In the genomic region with DNA sequence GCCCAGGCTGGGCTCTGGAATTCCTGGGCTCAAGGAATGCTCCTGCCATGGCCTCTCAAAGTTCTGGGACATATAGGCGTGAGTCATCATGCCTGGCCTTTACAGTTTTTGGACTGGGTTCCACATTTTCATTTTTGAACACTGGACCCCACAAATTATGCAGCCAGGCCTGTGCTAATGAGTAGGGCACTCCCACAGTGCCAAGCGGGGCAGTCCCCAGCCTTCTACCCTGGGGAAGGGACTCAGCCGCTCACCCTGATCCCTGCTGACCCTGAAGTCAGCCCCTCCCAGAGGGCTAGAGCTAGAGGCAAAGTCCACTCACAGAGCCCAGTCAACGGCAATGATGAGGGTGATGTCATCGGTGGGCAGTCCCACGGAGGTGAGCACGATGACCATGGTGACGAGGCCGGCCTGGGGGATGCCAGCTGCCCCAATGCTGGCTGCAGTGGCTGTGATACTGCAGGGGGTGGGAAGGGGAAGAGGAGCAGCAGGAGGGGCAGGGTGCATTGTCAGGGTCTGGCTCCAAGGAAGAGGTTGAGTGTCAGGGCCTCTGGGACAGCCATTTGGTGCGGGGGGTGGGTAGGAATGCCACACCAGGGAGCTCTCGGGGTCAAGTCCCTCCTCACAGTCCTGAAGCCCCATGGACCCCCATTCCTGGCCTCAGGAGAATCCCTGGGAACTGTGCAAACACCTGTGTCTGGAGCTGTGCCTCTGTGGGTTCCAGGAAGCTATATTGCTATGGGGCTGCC, we compare ENCODE assay signal across 1 cellular context.
A peak's percentile ranks its signal among the peaks of the same experiment; 100 is the strongest.
TF ChIP-seq lines count a peak whose summit lies in the region.

No MANE protein-coding gene starts in this region.

TF ChIP-seq in HepG2, 621 proteins besides CTCF, POLR2A, EP300 and RAD21 (continued from another document and continues in another):
- 0 out of 2 replicates have a peak, but pooled peaks have one; percentile 16 for TF ChIP-seq ZNF12 (CRISPR knock-in tag; IDR thresholded peaks at IDR 0.05)
- TF ChIP-seq, protein P1, sequence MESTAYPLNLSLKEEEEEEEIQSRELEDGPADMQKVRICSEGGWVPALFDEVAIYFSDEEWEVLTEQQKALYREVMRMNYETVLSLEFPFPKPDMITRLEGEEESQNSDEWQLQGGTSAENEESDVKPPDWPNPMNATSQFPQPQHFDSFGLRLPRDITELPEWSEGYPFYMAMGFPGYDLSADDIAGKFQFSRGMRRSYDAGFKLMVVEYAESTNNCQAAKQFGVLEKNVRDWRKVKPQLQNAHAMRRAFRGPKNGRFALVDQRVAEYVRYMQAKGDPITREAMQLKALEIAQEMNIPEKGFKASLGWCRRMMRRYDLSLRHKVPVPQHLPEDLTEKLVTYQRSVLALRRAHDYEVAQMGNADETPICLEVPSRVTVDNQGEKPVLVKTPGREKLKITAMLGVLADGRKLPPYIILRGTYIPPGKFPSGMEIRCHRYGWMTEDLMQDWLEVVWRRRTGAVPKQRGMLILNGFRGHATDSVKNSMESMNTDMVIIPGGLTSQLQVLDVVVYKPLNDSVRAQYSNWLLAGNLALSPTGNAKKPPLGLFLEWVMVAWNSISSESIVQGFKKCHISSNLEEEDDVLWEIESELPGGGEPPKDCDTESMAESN (CRISPR knock-in tag; conservative IDR thresholded peaks at IDR 0.05): peak; percentile 15; the same call in 1 of the 2 replicates
- no peak for TF ChIP-seq ZNF737 (CRISPR knock-in tag; IDR thresholded peaks at IDR 0.05; ENCODE audit: borderline replicate concordance)
- no peak for TF ChIP-seq FOXM1 (CRISPR knock-in tag; IDR thresholded peaks at IDR 0.05)
- no peak for TF ChIP-seq ZNF619 (CRISPR knock-in tag; IDR thresholded peaks at IDR 0.05)
- TF ChIP-seq THYN1 (CRISPR knock-in tag; IDR thresholded peaks at IDR 0.05; ENCODE audit: borderline replicate concordance, low read depth): no peak
- TF ChIP-seq GTF3A (CRISPR knock-in tag; conservative IDR thresholded peaks at IDR 0.05): no peak
- TF ChIP-seq ZNF780A (CRISPR knock-in tag; IDR thresholded peaks at IDR 0.05): no peak; the same call in 1 of the 2 replicates
- no peak for TF ChIP-seq HOXA5 (CRISPR knock-in tag; IDR thresholded peaks at IDR 0.05)
- TF ChIP-seq KLF13 (CRISPR knock-in tag; IDR thresholded peaks at IDR 0.05): no peak
- no peak for TF ChIP-seq ZNF367 (CRISPR knock-in tag; IDR thresholded peaks at IDR 0.05; ENCODE audit: borderline replicate concordance)
- TF ChIP-seq ZNF441 (CRISPR knock-in tag; IDR thresholded peaks at IDR 0.05; ENCODE audit: borderline replicate concordance): no peak
- TF ChIP-seq ZZZ3 (CRISPR knock-in tag; IDR thresholded peaks at IDR 0.05; ENCODE audit: borderline replicate concordance): no peak
- 0 out of 2 replicates have a peak, but pooled peaks have one; percentile 30 for TF ChIP-seq FOSL1 (CRISPR knock-in tag; IDR thresholded peaks at IDR 0.05; ENCODE audit: borderline replicate concordance)
- TF ChIP-seq HDAC2 (CRISPR knock-in tag; IDR thresholded peaks at IDR 0.05): peak; percentile 85; the same call in 1 of the 2 replicates
- TF ChIP-seq, protein P2, sequence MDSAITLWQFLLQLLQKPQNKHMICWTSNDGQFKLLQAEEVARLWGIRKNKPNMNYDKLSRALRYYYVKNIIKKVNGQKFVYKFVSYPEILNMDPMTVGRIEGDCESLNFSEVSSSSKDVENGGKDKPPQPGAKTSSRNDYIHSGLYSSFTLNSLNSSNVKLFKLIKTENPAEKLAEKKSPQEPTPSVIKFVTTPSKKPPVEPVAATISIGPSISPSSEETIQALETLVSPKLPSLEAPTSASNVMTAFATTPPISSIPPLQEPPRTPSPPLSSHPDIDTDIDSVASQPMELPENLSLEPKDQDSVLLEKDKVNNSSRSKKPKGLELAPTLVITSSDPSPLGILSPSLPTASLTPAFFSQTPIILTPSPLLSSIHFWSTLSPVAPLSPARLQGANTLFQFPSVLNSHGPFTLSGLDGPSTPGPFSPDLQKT (CRISPR knock-in tag; IDR thresholded peaks at IDR 0.05; ENCODE audit: borderline replicate concordance): no peak
- no peak for TF ChIP-seq TAF15 (IDR thresholded peaks at IDR 0.05; ENCODE audit: low read depth, low read length, poor library complexity, severe bottlenecking)
- TF ChIP-seq, protein P3, sequence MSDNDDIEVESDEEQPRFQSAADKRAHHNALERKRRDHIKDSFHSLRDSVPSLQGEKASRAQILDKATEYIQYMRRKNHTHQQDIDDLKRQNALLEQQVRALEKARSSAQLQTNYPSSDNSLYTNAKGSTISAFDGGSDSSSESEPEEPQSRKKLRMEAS (IDR thresholded peaks at IDR 0.05): peak; percentile 92
- TF ChIP-seq NPAS2 (CRISPR knock-in tag; IDR thresholded peaks at IDR 0.05; ENCODE audit: borderline replicate concordance): no peak
- TF ChIP-seq FOSL2 (CRISPR knock-in tag; IDR thresholded peaks at IDR 0.05): peak; percentile 88
- TF ChIP-seq SP2 (CRISPR knock-in tag; IDR thresholded peaks at IDR 0.05): no peak
- TF ChIP-seq RXRA (CRISPR knock-in tag; IDR thresholded peaks at IDR 0.05): peak; percentile 84; the same call in 1 of the 2 replicates
- TF ChIP-seq, protein P4, sequence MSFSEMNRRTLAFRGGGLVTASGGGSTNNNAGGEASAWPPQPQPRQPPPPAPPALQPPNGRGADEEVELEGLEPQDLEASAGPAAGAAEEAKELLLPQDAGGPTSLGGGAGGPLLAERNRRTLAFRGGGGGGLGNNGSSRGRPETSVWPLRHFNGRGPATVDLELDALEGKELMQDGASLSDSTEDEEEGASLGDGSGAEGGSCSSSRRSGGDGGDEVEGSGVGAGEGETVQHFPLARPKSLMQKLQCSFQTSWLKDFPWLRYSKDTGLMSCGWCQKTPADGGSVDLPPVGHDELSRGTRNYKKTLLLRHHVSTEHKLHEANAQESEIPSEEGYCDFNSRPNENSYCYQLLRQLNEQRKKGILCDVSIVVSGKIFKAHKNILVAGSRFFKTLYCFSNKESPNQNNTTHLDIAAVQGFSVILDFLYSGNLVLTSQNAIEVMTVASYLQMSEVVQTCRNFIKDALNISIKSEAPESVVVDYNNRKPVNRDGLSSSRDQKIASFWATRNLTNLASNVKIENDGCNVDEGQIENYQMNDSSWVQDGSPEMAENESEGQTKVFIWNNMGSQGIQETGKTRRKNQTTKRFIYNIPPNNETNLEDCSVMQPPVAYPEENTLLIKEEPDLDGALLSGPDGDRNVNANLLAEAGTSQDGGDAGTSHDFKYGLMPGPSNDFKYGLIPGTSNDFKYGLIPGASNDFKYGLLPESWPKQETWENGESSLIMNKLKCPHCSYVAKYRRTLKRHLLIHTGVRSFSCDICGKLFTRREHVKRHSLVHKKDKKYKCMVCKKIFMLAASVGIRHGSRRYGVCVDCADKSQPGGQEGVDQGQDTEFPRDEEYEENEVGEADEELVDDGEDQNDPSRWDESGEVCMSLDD (CRISPR knock-in tag; IDR thresholded peaks at IDR 0.05; ENCODE audit: borderline replicate concordance): no peak
- TF ChIP-seq NR2F6 (IDR thresholded peaks at IDR 0.05): peak; percentile 82
- peak; percentile 95 for TF ChIP-seq NR2F6 (CRISPR knock-in tag; IDR thresholded peaks at IDR 0.05)
- TF ChIP-seq, protein P5, sequence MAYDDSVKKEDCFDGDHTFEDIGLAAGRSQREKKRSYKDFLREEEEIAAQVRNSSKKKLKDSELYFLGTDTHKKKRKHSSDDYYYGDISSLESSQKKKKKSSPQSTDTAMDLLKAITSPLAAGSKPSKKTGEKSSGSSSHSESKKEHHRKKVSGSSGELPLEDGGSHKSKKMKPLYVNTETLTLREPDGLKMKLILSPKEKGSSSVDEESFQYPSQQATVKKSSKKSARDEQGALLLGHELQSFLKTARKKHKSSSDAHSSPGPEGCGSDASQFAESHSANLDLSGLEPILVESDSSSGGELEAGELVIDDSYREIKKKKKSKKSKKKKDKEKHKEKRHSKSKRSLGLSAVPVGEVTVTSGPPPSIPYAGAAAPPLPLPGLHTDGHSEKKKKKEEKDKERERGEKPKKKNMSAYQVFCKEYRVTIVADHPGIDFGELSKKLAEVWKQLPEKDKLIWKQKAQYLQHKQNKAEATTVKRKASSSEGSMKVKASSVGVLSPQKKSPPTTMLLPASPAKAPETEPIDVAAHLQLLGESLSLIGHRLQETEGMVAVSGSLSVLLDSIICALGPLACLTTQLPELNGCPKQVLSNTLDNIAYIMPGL (CRISPR knock-in tag; IDR thresholded peaks at IDR 0.05; ENCODE audit: borderline replicate concordance in 1 of 2, low read depth in 1 of 2): peak in 1 of 2 experiments; percentile 37; a peak in 1 of 4 replicates
- no peak for TF ChIP-seq ZNF136 (CRISPR knock-in tag; IDR thresholded peaks at IDR 0.05; ENCODE audit: low read depth)
- peak; percentile 76; the same call in 1 of the 2 replicates for TF ChIP-seq JUNB (CRISPR knock-in tag; IDR thresholded peaks at IDR 0.05; ENCODE audit: borderline replicate concordance)
- no peak for TF ChIP-seq MTF1 (CRISPR knock-in tag; IDR thresholded peaks at IDR 0.05)
- TF ChIP-seq, protein P6, sequence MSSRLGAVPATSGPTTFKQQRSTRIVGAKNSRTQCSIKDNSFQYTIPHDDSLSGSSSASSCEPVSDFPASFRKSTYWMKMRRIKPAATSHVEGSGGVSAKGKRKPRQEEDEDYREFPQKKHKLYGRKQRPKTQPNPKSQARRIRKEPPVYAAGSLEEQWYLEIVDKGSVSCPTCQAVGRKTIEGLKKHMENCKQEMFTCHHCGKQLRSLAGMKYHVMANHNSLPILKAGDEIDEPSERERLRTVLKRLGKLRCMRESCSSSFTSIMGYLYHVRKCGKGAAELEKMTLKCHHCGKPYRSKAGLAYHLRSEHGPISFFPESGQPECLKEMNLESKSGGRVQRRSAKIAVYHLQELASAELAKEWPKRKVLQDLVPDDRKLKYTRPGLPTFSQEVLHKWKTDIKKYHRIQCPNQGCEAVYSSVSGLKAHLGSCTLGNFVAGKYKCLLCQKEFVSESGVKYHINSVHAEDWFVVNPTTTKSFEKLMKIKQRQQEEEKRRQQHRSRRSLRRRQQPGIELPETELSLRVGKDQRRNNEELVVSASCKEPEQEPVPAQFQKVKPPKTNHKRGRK (CRISPR knock-in tag; IDR thresholded peaks at IDR 0.05): no peak
- TF ChIP-seq, protein P7, sequence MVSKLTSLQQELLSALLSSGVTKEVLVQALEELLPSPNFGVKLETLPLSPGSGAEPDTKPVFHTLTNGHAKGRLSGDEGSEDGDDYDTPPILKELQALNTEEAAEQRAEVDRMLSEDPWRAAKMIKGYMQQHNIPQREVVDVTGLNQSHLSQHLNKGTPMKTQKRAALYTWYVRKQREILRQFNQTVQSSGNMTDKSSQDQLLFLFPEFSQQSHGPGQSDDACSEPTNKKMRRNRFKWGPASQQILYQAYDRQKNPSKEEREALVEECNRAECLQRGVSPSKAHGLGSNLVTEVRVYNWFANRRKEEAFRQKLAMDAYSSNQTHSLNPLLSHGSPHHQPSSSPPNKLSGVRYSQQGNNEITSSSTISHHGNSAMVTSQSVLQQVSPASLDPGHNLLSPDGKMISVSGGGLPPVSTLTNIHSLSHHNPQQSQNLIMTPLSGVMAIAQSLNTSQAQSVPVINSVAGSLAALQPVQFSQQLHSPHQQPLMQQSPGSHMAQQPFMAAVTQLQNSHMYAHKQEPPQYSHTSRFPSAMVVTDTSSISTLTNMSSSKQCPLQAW (CRISPR knock-in tag; IDR thresholded peaks at IDR 0.05): peak; percentile 83; the same call in 1 of the 2 replicates
- TF ChIP-seq, protein P8, sequence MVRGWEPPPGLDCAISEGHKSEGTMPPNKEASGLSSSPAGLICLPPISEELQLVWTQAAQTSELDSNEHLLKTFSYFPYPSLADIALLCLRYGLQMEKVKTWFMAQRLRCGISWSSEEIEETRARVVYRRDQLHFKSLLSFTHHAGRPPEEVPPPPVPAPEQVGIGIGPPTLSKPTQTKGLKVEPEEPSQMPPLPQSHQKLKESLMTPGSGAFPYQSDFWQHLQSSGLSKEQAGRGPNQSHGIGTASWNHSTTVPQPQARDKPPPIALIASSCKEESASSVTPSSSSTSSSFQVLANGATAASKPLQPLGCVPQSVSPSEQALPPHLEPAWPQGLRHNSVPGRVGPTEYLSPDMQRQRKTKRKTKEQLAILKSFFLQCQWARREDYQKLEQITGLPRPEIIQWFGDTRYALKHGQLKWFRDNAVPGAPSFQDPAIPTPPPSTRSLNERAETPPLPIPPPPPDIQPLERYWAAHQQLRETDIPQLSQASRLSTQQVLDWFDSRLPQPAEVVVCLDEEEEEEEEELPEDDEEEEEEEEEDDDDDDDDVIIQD (CRISPR knock-in tag; IDR thresholded peaks at IDR 0.05; ENCODE audit: low read depth): peak; percentile 77
- TF ChIP-seq MEF2D (CRISPR knock-in tag; IDR thresholded peaks at IDR 0.05): peak; percentile 75
- peak; percentile 77 for TF ChIP-seq RARA (CRISPR knock-in tag; IDR thresholded peaks at IDR 0.05)
- TF ChIP-seq ADNP (CRISPR knock-in tag; IDR thresholded peaks at IDR 0.05): no peak
- no peak for TF ChIP-seq ZSCAN22 (CRISPR knock-in tag; IDR thresholded peaks at IDR 0.05)
